In genomic region chr10:77925795-77926565, GRCh38 we compare ENCODE assay signal across 1 cellular context.
TF ChIP-seq lines count a peak whose summit lies in the region.

No MANE protein-coding gene starts in this region.

TF ChIP-seq in HepG2, 621 proteins besides CTCF, POLR2A, EP300 and RAD21 (continued from another document and continues in another):
- TF ChIP-seq HNF4G (IDR thresholded peaks at IDR 0.05; ENCODE audit: borderline replicate concordance, low read depth, low read length) (no peak), HNF4G (CRISPR knock-in tag; IDR thresholded peaks at IDR 0.05; ENCODE audit: borderline replicate concordance, low read depth) (no peak), RFXAP (CRISPR knock-in tag; IDR thresholded peaks at IDR 0.05; ENCODE audit: borderline replicate concordance) (peak; percentile 35; the same call in 1 of the 2 replicates), RBAK (CRISPR knock-in tag; IDR thresholded peaks at IDR 0.05) (no peak), HOXD1 (CRISPR knock-in tag; IDR thresholded peaks at IDR 0.05) (0 out of 2 replicates have a peak, but pooled peaks have one; percentile 48), SALL1 (CRISPR knock-in tag; IDR thresholded peaks at IDR 0.05) (0 out of 2 replicates have a peak, but pooled peaks have one; percentile 5), ZNF501 (CRISPR knock-in tag; IDR thresholded peaks at IDR 0.05) (peak; percentile 76), PHF8 (CRISPR knock-in tag; IDR thresholded peaks at IDR 0.05) (peak; percentile 61), BRD4 (CRISPR knock-in tag; IDR thresholded peaks at IDR 0.05) (no peak), ZNF446 (CRISPR knock-in tag; IDR thresholded peaks at IDR 0.05) (0 out of 2 replicates have a peak, but pooled peaks have one; percentile 37), TOE1 (CRISPR knock-in tag; IDR thresholded peaks at IDR 0.05) (no peak), TCF12 (IDR thresholded peaks at IDR 0.05) (no peak), TCF12 (CRISPR knock-in tag; IDR thresholded peaks at IDR 0.05) (0 out of 2 replicates have a peak, but pooled peaks have one; percentile 36), ZNF18 (CRISPR knock-in tag; IDR thresholded peaks at IDR 0.05; ENCODE audit: insufficient replicate concordance) (peak; percentile 77), HOXA3 (CRISPR knock-in tag; IDR thresholded peaks at IDR 0.05) (peak; percentile 30; the same call in 1 of the 2 replicates), PRDM10 (CRISPR knock-in tag; IDR thresholded peaks at IDR 0.05; ENCODE audit: low read depth) (no peak), RFX1 (IDR thresholded peaks at IDR 0.05) (no peak), GPN1 (CRISPR knock-in tag; IDR thresholded peaks at IDR 0.05; ENCODE audit: borderline replicate concordance) (no peak), SP2 (CRISPR knock-in tag; IDR thresholded peaks at IDR 0.05) (no peak), TRAFD1 (CRISPR knock-in tag; IDR thresholded peaks at IDR 0.05; ENCODE audit: borderline replicate concordance) (no peak), KDM2A (CRISPR knock-in tag; IDR thresholded peaks at IDR 0.05; ENCODE audit: borderline replicate concordance, low read depth) (peak; percentile 52; the same call in 1 of the 2 replicates), CENPT (CRISPR knock-in tag; IDR thresholded peaks at IDR 0.05; ENCODE audit: low read depth) (no peak), SP4 (CRISPR knock-in tag; IDR thresholded peaks at IDR 0.05) (no peak)
- TF ChIP-seq, protein P1, sequence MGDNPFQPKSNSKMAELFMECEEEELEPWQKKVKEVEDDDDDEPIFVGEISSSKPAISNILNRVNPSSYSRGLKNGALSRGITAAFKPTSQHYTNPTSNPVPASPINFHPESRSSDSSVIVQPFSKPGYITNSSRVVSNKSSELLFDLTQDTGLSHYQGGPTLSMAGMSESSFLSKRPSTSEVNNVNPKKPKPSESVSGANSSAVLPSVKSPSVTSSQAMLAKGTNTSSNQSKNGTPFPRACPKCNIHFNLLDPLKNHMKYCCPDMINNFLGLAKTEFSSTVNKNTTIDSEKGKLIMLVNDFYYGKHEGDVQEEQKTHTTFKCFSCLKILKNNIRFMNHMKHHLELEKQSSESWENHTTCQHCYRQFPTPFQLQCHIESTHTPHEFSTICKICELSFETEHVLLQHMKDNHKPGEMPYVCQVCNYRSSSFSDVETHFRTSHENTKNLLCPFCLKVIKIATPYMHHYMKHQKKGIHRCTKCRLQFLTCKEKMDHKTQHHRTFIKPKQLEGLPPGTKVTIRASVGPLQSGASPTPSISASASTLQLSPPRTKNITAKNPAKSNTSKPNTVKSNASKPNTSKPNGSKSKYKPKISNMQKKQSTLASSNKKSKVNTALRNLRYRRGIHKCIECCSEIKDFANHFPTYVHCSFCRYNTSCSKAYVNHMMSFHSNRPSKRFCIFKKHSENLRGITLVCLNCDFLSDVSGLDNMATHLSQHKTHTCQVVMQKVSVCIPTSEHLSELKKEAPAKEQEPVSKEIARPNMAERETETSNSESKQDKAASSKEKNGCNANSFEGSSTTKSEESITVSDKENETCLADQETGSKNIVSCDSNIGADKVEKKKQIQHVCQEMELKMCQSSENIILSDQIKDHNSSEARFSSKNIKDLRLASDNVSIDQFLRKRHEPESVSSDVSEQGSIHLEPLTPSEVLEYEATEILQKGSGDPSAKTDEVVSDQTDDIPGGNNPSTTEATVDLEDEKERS (CRISPR knock-in tag; IDR thresholded peaks at IDR 0.05) = no peak
- TF ChIP-seq, protein P2, sequence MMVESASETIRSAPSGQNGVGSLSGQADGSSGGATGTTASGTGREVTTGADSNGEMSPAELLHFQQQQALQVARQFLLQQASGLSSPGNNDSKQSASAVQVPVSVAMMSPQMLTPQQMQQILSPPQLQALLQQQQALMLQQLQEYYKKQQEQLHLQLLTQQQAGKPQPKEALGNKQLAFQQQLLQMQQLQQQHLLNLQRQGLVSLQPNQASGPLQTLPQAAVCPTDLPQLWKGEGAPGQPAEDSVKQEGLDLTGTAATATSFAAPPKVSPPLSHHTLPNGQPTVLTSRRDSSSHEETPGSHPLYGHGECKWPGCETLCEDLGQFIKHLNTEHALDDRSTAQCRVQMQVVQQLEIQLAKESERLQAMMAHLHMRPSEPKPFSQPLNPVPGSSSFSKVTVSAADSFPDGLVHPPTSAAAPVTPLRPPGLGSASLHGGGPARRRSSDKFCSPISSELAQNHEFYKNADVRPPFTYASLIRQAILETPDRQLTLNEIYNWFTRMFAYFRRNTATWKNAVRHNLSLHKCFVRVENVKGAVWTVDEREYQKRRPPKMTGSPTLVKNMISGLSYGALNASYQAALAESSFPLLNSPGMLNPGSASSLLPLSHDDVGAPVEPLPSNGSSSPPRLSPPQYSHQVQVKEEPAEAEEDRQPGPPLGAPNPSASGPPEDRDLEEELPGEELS (CRISPR knock-in tag; IDR thresholded peaks at IDR 0.05) = no peak
- TF ChIP-seq, protein P3, sequence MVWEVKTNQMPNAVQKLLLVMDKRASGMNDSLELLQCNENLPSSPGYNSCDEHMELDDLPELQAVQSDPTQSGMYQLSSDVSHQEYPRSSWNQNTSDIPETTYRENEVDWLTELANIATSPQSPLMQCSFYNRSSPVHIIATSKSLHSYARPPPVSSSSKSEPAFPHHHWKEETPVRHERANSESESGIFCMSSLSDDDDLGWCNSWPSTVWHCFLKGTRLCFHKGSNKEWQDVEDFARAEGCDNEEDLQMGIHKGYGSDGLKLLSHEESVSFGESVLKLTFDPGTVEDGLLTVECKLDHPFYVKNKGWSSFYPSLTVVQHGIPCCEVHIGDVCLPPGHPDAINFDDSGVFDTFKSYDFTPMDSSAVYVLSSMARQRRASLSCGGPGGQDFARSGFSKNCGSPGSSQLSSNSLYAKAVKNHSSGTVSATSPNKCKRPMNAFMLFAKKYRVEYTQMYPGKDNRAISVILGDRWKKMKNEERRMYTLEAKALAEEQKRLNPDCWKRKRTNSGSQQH (CRISPR knock-in tag; IDR thresholded peaks at IDR 0.05; ENCODE audit: low read depth) = 0 out of 2 replicates have a peak, but pooled peaks have one; percentile 17
- TF ChIP-seq, protein P4, sequence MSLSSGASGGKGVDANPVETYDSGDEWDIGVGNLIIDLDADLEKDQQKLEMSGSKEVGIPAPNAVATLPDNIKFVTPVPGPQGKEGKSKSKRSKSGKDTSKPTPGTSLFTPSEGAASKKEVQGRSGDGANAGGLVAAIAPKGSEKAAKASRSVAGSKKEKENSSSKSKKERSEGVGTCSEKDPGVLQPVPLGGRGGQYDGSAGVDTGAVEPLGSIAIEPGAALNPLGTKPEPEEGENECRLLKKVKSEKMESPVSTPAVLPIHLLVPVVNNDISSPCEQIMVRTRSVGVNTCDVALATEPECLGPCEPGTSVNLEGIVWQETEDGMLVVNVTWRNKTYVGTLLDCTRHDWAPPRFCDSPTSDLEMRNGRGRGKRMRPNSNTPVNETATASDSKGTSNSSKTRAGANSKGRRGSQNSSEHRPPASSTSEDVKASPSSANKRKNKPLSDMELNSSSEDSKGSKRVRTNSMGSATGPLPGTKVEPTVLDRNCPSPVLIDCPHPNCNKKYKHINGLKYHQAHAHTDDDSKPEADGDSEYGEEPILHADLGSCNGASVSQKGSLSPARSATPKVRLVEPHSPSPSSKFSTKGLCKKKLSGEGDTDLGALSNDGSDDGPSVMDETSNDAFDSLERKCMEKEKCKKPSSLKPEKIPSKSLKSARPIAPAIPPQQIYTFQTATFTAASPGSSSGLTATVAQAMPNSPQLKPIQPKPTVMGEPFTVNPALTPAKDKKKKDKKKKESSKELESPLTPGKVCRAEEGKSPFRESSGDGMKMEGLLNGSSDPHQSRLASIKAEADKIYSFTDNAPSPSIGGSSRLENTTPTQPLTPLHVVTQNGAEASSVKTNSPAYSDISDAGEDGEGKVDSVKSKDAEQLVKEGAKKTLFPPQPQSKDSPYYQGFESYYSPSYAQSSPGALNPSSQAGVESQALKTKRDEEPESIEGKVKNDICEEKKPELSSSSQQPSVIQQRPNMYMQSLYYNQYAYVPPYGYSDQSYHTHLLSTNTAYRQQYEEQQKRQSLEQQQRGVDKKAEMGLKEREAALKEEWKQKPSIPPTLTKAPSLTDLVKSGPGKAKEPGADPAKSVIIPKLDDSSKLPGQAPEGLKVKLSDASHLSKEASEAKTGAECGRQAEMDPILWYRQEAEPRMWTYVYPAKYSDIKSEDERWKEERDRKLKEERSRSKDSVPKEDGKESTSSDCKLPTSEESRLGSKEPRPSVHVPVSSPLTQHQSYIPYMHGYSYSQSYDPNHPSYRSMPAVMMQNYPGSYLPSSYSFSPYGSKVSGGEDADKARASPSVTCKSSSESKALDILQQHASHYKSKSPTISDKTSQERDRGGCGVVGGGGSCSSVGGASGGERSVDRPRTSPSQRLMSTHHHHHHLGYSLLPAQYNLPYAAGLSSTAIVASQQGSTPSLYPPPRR (CRISPR knock-in tag; IDR thresholded peaks at IDR 0.05; ENCODE audit: borderline replicate concordance) = 0 out of 2 replicates have a peak, but pooled peaks have one; percentile 40
